22 cellular contexts compared by ENCODE assay signal in genomic region chr2:196353717-196354116, GRCh38.
DNase-seq lines count a peak whose midpoint lies in the region; ATAC-seq, FAIRE-seq and TF ChIP-seq lines count a peak whose summit lies in the region.
"Had no signal": no experiment of that assay in that cellular context is flagged by ENCODE, and none has a peak within 500 bp of the region (broad histone marks: within the 10 kb centered on the region; RNA-seq: fewer than 3 reads in every experiment).

No MANE protein-coding gene starts in this region.

- no peak for TF ChIP-seq RAD21 in GM12878 (IDR thresholded peaks at IDR 0.05; ENCODE audit: insufficient read depth, low read depth, low read length)

- RAD21 ChIA-PET in GM12878 (lab: Charles Lee; ENCODE audit: unreplicated experiment): no interaction called here

- H3K36me3 Mint-ChIP-seq in immature natural killer cell: no peaks in the 10 kb centered on the region
- H3K36me3 Mint-ChIP-seq: CD14-positive monocyte; CD4-positive, CD25-positive, alpha-beta regulatory T cell had no signal

- no peak for TF ChIP-seq EP300 in GM12878 (IDR thresholded peaks at IDR 0.05; ENCODE audit: borderline replicate concordance in 1 of 2, control insufficient read depth in 1 of 2, low read depth in 2 of 2, low read length in 2 of 2)

- FAIRE-seq in GM19239 (lab: Jason Lieb, UNC) (peak; percentile 31), GM12878 (lab: Jason Lieb, UNC) (no peak)
- FAIRE-seq: A204.1, G401.6, GM12892, GM18507 had no signal

- no peak for TF ChIP-seq POLR2A in GM12878 (IDR thresholded peaks at IDR 0.05; ENCODE audit: low read depth, low read length)

- no peaks in the 10 kb centered on the region for H3K27me3 ChIP-seq in GM12878 (replicated peaks in 1 of 2; ENCODE audit: control insufficient read depth in 2 of 2, insufficient read depth in 2 of 2, low read length in 1 of 2)
- peaks cover 0 to 2% of the 10 kb centered on the region in 2 donors for H3K27me3 ChIP-seq in aorta (ENCODE audit: control insufficient read depth in 1 of 2, insufficient read depth in 2 of 2, low read length in 1 of 2)
- H3K27me3 ChIP-seq: BE2C, BLaER1 had no signal

- POLR2A ChIA-PET in HEK293 (lab: Yijun Ruan, JAX): no interaction called here
- POLR2A ChIA-PET in GM12878 (lab: Charles Lee): no interaction called here
- POLR2A ChIA-PET in RWPE1 (lab: Yijun Ruan, JAX; ENCODE audit: low non-redundant PET): no interaction called here

- H2AFZ ChIP-seq in GM12878 (ENCODE audit: control insufficient read depth, low read depth, low read length): no peak overlapping the region

- H3K27ac ChIP-seq in HEK293 (ENCODE audit: extremely low read depth, low read depth, low read length) (no peak overlapping the region), GM12878 (ENCODE audit: control insufficient read depth, insufficient read depth) (no peak overlapping the region), RWPE1 (no peak overlapping the region), aorta (ENCODE audit: low read depth in 1 of 2, low read length in 2 of 2) (no peak overlapping the region)
- H3K27ac ChIP-seq: BLaER1 had no signal

- H3K9me3 Mint-ChIP-seq in immature natural killer cell: peaks cover 0 to 2% (median 0%) of the 10 kb centered on the region in 6 donors

- TF ChIP-seq CTCF in HEK293 (tag by site-specific recombination; IDR thresholded peaks at IDR 0.05): no peak
- no peak for TF ChIP-seq CTCF in GM12878 (IDR thresholded peaks at IDR 0.05 in 2 of 3, conservative IDR thresholded peaks at IDR 0.05 in 1 of 3; ENCODE audit: control insufficient read depth in 2 of 3, extremely low read depth in 1 of 3, insufficient read depth in 1 of 3, low read depth in 3 of 3, low read length in 3 of 3)
- no peak for TF ChIP-seq CTCF in RWPE1 (conservative IDR thresholded peaks at IDR 0.05; ENCODE audit: low read depth)

- peaks cover 11% of the 10 kb centered on the region for H3K79me2 ChIP-seq in GM12878 (ENCODE audit: control insufficient read depth, insufficient read depth, low read length)

- ATAC-seq in GM12878 (no peak), aorta (ENCODE audit: low FRiP score) (no peak)

- intact Hi-C loops in GM12878 (cut with micrococcal nuclease; ENCODE audit: unreplicated experiment) (no loop called here), aorta (cut with DNase I) (no loop called here)

- no peaks in the 10 kb centered on the region for H4K20me1 ChIP-seq in GM12878 (ENCODE audit: control insufficient read depth, insufficient read depth)
- H4K20me1 ChIP-seq: BLaER1 had no signal

- no peak overlapping the region for H3K4me3 Mint-ChIP-seq in immature natural killer cell
- H3K4me3 Mint-ChIP-seq: CD14-positive monocyte; CD4-positive, alpha-beta memory T cell; CD4-positive, CD25-positive, alpha-beta regulatory T cell; CD8-positive, alpha-beta memory T cell had no signal

- SMC1A ChIA-PET in GM12878 (lab: Charles Lee; ENCODE audit: uncharacterized antibody, unreplicated experiment): interaction anchor here (0.7 to 1.2 kb wide), 2 partner anchors 11 to 17 kb away, joined by 3 read pairs; no protein-coding TSS in a partner anchor

- WGBS in GM12878 (ENCODE audit: insufficient coverage, insufficient replicate concordance, low lambda C conversion rate, missing lambda C conversion rate): 53% methylated on average over 1 of the region's 1 CpG
- 94 to 95% methylated on average over 1 of the region's 1 CpG for WGBS in aorta, 2 donors

- in situ Hi-C loops in GM12878 (cut with MboI): no loop called here

- CTCF ChIA-PET in HEK293 (lab: Yijun Ruan, JAX): no interaction called here
- CTCF ChIA-PET in GM12878 (lab: Yijun Ruan, JAX): interaction anchor here (1.3 kb wide), 1 partner anchor 16 kb away, joined by 3 read pairs; no protein-coding TSS in a partner anchor
- CTCF ChIA-PET in RWPE1 (lab: Yijun Ruan, JAX): interaction anchor here (0.6 kb wide), 2 partner anchors 32 to 247 kb away, joined by 3 to 4 read pairs; no protein-coding TSS in a partner anchor

- no TSS peak for BruUV-seq in GM12878 (replicated peaks; lab: Mats Ljungman, UMichigan)

- H3K36me3 ChIP-seq in HEK293 (ENCODE audit: control insufficient read depth in 2 of 2, insufficient read depth in 1 of 2, low read length in 2 of 2) (no peaks in the 10 kb centered on the region), GM12878 (ENCODE audit: control insufficient read depth in 2 of 2, insufficient read depth in 2 of 2, low read length in 1 of 2) (peaks cover 5 to 16% of the 10 kb centered on the region in 2 experiments), aorta (ENCODE audit: control insufficient read depth in 1 of 2, insufficient read depth in 2 of 2, low read length in 1 of 2) (no peaks in the 10 kb centered on the region)
- H3K36me3 ChIP-seq: BE2C, BLaER1 had no signal

- no peak overlapping the region for H3K27ac Mint-ChIP-seq in immature natural killer cell
- H3K27ac Mint-ChIP-seq: CD14-positive monocyte; CD4-positive, alpha-beta memory T cell; CD4-positive, CD25-positive, alpha-beta regulatory T cell; CD8-positive, alpha-beta memory T cell had no signal

- no peaks in the 10 kb centered on the region for H3K4me1 Mint-ChIP-seq in immature natural killer cell
- H3K4me1 Mint-ChIP-seq: CD4-positive, alpha-beta memory T cell; CD4-positive, CD25-positive, alpha-beta regulatory T cell; CD8-positive, alpha-beta memory T cell had no signal

- H3K4me3 ChIP-seq in HEK293 (ENCODE audit: low read depth, low read length) (no peak overlapping the region), GM12878 (no peak overlapping the region), aorta (ENCODE audit: low read length in 2 of 2) (no peak overlapping the region)
- H3K4me3 ChIP-seq: BLaER1 had no signal

- H3K9ac ChIP-seq in GM12878 (ENCODE audit: control insufficient read depth, insufficient read depth, low read length): no peak overlapping the region
- H3K9ac ChIP-seq: BLaER1 had no signal

- no peak overlapping the region for H3K4me2 ChIP-seq in GM12878 (ENCODE audit: control insufficient read depth, insufficient read depth)
- H3K4me2 ChIP-seq: BLaER1 had no signal

- H3K4me1 ChIP-seq in HEK293 (ENCODE audit: control insufficient read depth, insufficient read depth, low read length) (no peaks in the 10 kb centered on the region), GM12878 (ENCODE audit: control insufficient read depth, insufficient read depth, low read length) (no peaks in the 10 kb centered on the region), aorta (ENCODE audit: control insufficient read depth in 1 of 2, insufficient read depth in 2 of 2, low read length in 2 of 2) (peaks cover 0 to 2% of the 10 kb centered on the region in 2 donors)
- H3K4me1 ChIP-seq: BE2C, BLaER1 had no signal

- DNase-seq in GM19239 (ENCODE audit: insufficient read length, low spot score): no peak
- DNase-seq in GM12878 (ENCODE audit: low read depth, low spot score): no peak
- no peak for DNase-seq in RWPE1 (ENCODE audit: low spot score)
- no peak for DNase-seq in immature natural killer cell
- DNase-seq in aorta: no peak
- DNase-seq: 8988T; ACHN; BE2C; C1 segment of cervical spinal cord; CD4-positive, alpha-beta memory T cell; CD4-positive, CD25-positive, alpha-beta regulatory T cell; CD8-positive, alpha-beta memory T cell; COR-L47; DMS79 treated with DMSO at 0.1 percent for 48 hours; GF-D8 had no signal

- peaks cover 0 to 11% (median 1%) of the 10 kb centered on the region in 3 donors for H3K27me3 Mint-ChIP-seq in immature natural killer cell (ENCODE audit: low read depth in 3 of 3)
- H3K27me3 Mint-ChIP-seq: CD4-positive, CD25-positive, alpha-beta regulatory T cell had no signal

- no peaks in the 10 kb centered on the region for H3K9me3 ChIP-seq in HEK293 (ENCODE audit: control insufficient read depth, insufficient read depth, low read depth, low read length)
- peaks cover 28% of the 10 kb centered on the region for H3K9me3 ChIP-seq in GM12878 (replicated peaks; ENCODE audit: control insufficient read depth, insufficient read depth, low read length)
- no peaks in the 10 kb centered on the region for H3K9me3 ChIP-seq in aorta (ENCODE audit: control insufficient read depth, low read length)
- H3K9me3 ChIP-seq: BE2C had no signal

TF ChIP-seq in HEK293, 187 proteins besides CTCF, POLR2A, EP300 and RAD21 (continues in another document):
- TF ChIP-seq ZNF362 (tag by site-specific recombination; IDR thresholded peaks at IDR 0.05) (no peak), ZNF350 (tag by site-specific recombination; IDR thresholded peaks at IDR 0.05) (no peak), OSR2 (tag by site-specific recombination; IDR thresholded peaks at IDR 0.05) (no peak), ZNF416 (tag by site-specific recombination; IDR thresholded peaks at IDR 0.05) (no peak), SETDB1 (IDR thresholded peaks at IDR 0.05; ENCODE audit: insufficient read length, low read length) (peak; percentile 41), TRIM28 (IDR thresholded peaks at IDR 0.05; ENCODE audit: borderline replicate concordance, low read length) (peak; percentile 80; the same call in 1 of the 2 replicates)

TF ChIP-seq in GM12878, 131 proteins besides CTCF, POLR2A, EP300 and RAD21:
- TF ChIP-seq NBN (IDR thresholded peaks at IDR 0.05) (no peak), CBX5 (IDR thresholded peaks at IDR 0.05; ENCODE audit: low read depth) (peak; percentile 78; the same call in 1 of the 2 replicates)
